ENCODE assay signal across 29 cellular contexts in the genomic region with DNA sequence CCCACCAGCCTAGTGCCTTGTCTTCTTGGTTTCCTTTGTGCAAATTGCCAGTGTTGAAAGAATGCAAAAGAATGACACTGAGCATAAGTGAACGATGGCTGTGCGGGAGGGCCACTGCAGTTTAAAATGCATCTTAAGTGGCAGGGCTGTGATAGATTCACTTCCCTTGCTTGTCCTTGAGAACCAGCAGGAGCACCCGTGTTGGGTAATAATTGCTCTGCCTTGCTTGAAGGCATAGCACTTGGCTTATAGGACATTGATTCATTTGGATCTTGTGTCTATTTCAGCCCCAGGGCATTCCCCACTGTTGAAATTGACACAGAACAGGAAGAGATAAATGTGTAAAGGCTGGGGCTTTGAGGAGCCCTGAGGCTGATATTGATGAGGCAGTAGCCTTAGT.
"Had no signal": no experiment of that assay in that cellular context is flagged by ENCODE, and none has a peak within 500 bp of the region (broad histone marks: within the 10 kb centered on the region; RNA-seq: fewer than 3 reads in every experiment).

No MANE protein-coding gene starts in this region.

- H3K4me3 Mint-ChIP-seq: activated CD8-positive, alpha-beta T cell treated with anti-CD3 and anti-CD28 coated beads for 36 hours; activated T-cell treated with anti-CD3 and anti-CD28 coated beads, Interleukin-2, amount 50 U/mL, for 4 hours; activated T-helper 17 cell treated with anti-CD3 and anti-CD28 coated beads, Interleukin-2, amount 50 U/mL, for 72 hours; effector memory CD8-positive, alpha-beta T cell; mesothelial cell of epicardium; naive B cell; nephron progenitor cell had no signal

- H3K79me2 ChIP-seq: parathyroid adenoma had no signal

- H3K4me3 ChIP-seq: gastroesophageal sphincter, psoas muscle, right atrium auricular region, smooth muscle cell, suprapubic skin, tibial artery had no signal

- H3K36me3 Mint-ChIP-seq: mesothelial cell of epicardium, naive B cell had no signal

- H3K9ac ChIP-seq: parathyroid adenoma had no signal

- H3K27me3 Mint-ChIP-seq: activated CD8-positive, alpha-beta T cell treated with anti-CD3 and anti-CD28 coated beads for 36 hours; activated T-helper 17 cell treated with anti-CD3 and anti-CD28 coated beads, Interleukin-2, amount 50 U/mL, for 72 hours; effector memory CD8-positive, alpha-beta T cell; naive B cell had no signal

- H3K4me1 ChIP-seq: gastroesophageal sphincter, parathyroid adenoma, psoas muscle, right atrium auricular region, suprapubic skin, tibial artery had no signal

- ATAC-seq: activated CD8-positive, alpha-beta T cell treated with anti-CD3 and anti-CD28 coated beads for 36 hours; activated T-cell treated with anti-CD3 and anti-CD28 coated beads, Interleukin-2, amount 50 U/mL, for 4 hours; activated T-helper 17 cell treated with anti-CD3 and anti-CD28 coated beads, Interleukin-2, amount 50 U/mL, for 72 hours; effector memory CD8-positive, alpha-beta T cell; gastroesophageal sphincter; left colon; psoas muscle had no signal

- H3K27me3 ChIP-seq: gastroesophageal sphincter, right atrium auricular region, suprapubic skin, tibial artery had no signal

- H3K27ac Mint-ChIP-seq: activated CD8-positive, alpha-beta T cell treated with anti-CD3 and anti-CD28 coated beads for 36 hours; activated T-helper 17 cell treated with anti-CD3 and anti-CD28 coated beads, Interleukin-2, amount 50 U/mL, for 72 hours; effector memory CD8-positive, alpha-beta T cell; mesothelial cell of epicardium; nephron progenitor cell had no signal

- DNase-seq: activated CD4-positive, alpha-beta T cell treated with anti-CD3 and anti-CD28 coated beads, Interleukin-2, amount 50 U/mL, for 1 hour; activated CD8-positive, alpha-beta T cell treated with anti-CD3 and anti-CD28 coated beads for 36 hours; activated gamma-delta T cell treated with Interleukin-2 at 50 U/mL for 16 hours; activated naive CD4-positive, alpha-beta T cell treated with anti-CD3 and anti-CD28 coated beads, Interleukin-2, amount 50 U/mL, for 16 hours; activated T-cell treated with anti-CD3 and anti-CD28 coated beads, Interleukin-2, amount 50 U/mL, for 4 hours; amniotic stem cell; caudate nucleus; cortex of kidney; effector memory CD8-positive, alpha-beta T cell; head of caudate nucleus; hippocampal formation; kidney; left colon; mammary epithelial cell; naive B cell; nephron progenitor cell; occipital lobe; psoas muscle; stimulated activated CD4-positive, alpha-beta T cell treated with anti-CD3 and anti-CD28 coated beads, Interleukin-1b, Interleukin-23, amount 100 ng/mL, for 48 hours; stimulated activated naive CD4-positive, alpha-beta T cell; T-helper 9 cell; tibial artery had no signal

- H3K4me2 ChIP-seq: smooth muscle cell had no signal

- H3K9me3 Mint-ChIP-seq: mesothelial cell of epicardium, nephron progenitor cell had no signal

- H3K36me3 ChIP-seq: gastroesophageal sphincter, right atrium auricular region, suprapubic skin, tibial artery had no signal

- H3K27ac ChIP-seq: gastroesophageal sphincter, parathyroid adenoma, psoas muscle, right atrium auricular region, suprapubic skin, tibial artery had no signal

- H3K4me1 Mint-ChIP-seq: activated T-helper 17 cell treated with anti-CD3 and anti-CD28 coated beads, Interleukin-2, amount 50 U/mL, for 72 hours; naive B cell had no signal
